Comparison of ENCODE assay signal across 9 cellular contexts in genomic region chr2:227862227-227862740, GRCh38. TPM values are rescaled to one million over a fixed set of nuclear protein-coding genes. Genes with fewer than 3 reads are reported as not detected.
A peak's percentile ranks its signal among the peaks of the same experiment; 100 is the strongest.
DNase-seq lines count a peak whose midpoint lies in the region; ATAC-seq and TF ChIP-seq lines count a peak whose summit lies in the region.
"Had no signal": no experiment of that assay in that cellular context is flagged by ENCODE, and none has a peak within 500 bp of the region (broad histone marks: within the 10 kb centered on the region; RNA-seq: fewer than 3 reads in every experiment).

No MANE protein-coding gene starts in this region.

- TF ChIP-seq CTCF in HCT116 (IDR thresholded peaks at IDR 0.05 in 2 of 3, conservative IDR thresholded peaks at IDR 0.05 in 1 of 3; ENCODE audit: borderline replicate concordance in 1 of 3, insufficient read depth in 1 of 3, low read depth in 2 of 3, low read length in 2 of 3) (peak; percentile 68 to 84 (median 70); a peak in 5 of 6 replicates), OCI-LY7 (conservative IDR thresholded peaks at IDR 0.05; ENCODE audit: low read length) (peak; percentile 84), dorsolateral prefrontal cortex (IDR thresholded peaks at IDR 0.05 in 54 of 56, conservative IDR thresholded peaks at IDR 0.05 in 2 of 56; ENCODE audit: low read depth in 1 of 56, partially characterized antibody in 56 of 56) (peak; percentile 47 to 91 (median 74)), neural crest cell (conservative IDR thresholded peaks at IDR 0.05) (peak; percentile 86)

- H3K27ac Mint-ChIP-seq in neural crest cell (ENCODE audit: unreplicated experiment) = no peak overlapping the region

- peak overlapping the region; percentile 38 for H3K9ac ChIP-seq in HCT116 (ENCODE audit: low read length)
- H3K9ac ChIP-seq: BLaER1 treated with 17β-estradiol and CSF1 and Interleukin-3, amounts not matched to agents 10 nM and 100 nM had no signal

- H3K4me1 Mint-ChIP-seq in neural crest cell = no peaks in the 10 kb centered on the region

- ATAC-seq in HCT116 (no peak), HG02678 (IDR thresholded peaks at IDR 0.05; ENCODE audit: unreplicated experiment) (no peak)

- H3K4me2 ChIP-seq in HCT116 (ENCODE audit: low read length) (peak overlapping the region; percentile 71), OCI-LY7 (ENCODE audit: low read length) (no peak overlapping the region)

- H3K36me3 ChIP-seq in HCT116 (ENCODE audit: control insufficient read depth in 1 of 2, insufficient read depth in 2 of 2, low read length in 2 of 2) = no peaks in the 10 kb centered on the region
- H3K36me3 ChIP-seq in OCI-LY7 (ENCODE audit: insufficient read depth, low read length) = no peaks in the 10 kb centered on the region
- H3K36me3 ChIP-seq: BLaER1 treated with 17β-estradiol and CSF1 and Interleukin-3, amounts not matched to agents 10 nM and 100 nM had no signal

- H3K27ac ChIP-seq in HCT116 (ENCODE audit: low read depth, low read length) = peak overlapping the region; percentile 64
- no peak overlapping the region for H3K27ac ChIP-seq in OCI-LY7 (ENCODE audit: low read depth, low read length, poor library complexity, severe bottlenecking)
- H3K27ac ChIP-seq in dorsolateral prefrontal cortex = peak overlapping the region in 1 of 59 donors; percentile 67
- H3K27ac ChIP-seq: BLaER1 treated with 17β-estradiol and CSF1 and Interleukin-3, amounts not matched to agents 10 nM and 100 nM had no signal

- peaks cover 14 to 28% of the 10 kb centered on the region in 2 experiments for H3K4me1 ChIP-seq in HCT116 (ENCODE audit: control insufficient read depth in 1 of 2, insufficient read depth in 2 of 2, low read length in 2 of 2)
- no peaks in the 10 kb centered on the region for H3K4me1 ChIP-seq in OCI-LY7 (ENCODE audit: insufficient read depth, low read length, poor library complexity, severe bottlenecking)

- POLR2A ChIA-PET in HCT116 (lab: Charles Lee) (interaction anchor here (0.9 to 3.6 kb wide), 4 partner anchors 8 to 48 kb away, joined by 3 to 21 read pairs (median 6); partner anchors contain the start of gene CCL20), OCI-LY7 (lab: Charles Lee) (interaction anchor here (1.5 kb wide), 1 partner anchor 11 kb away, joined by 5 read pairs; no protein-coding TSS in a partner anchor)

- TF ChIP-seq RAD21 in HCT116 (IDR thresholded peaks at IDR 0.05; ENCODE audit: low read depth) = peak; percentile 77

- H3K36me3 Mint-ChIP-seq in neural crest cell (ENCODE audit: low read depth) = no peaks in the 10 kb centered on the region

- CTCF ChIA-PET in HCT116 (lab: Charles Lee) (interaction anchor here (0.7 to 2.7 kb wide), 28 partner anchors 9 to 456 kb away, joined by 3 to 20 read pairs (median 5); partner anchors contain the start of genes CCL20 and DAW1), OCI-LY7 (lab: Charles Lee; ENCODE audit: unreplicated experiment) (interaction anchor here (1.2 to 1.5 kb wide), 2 partner anchors 17 to 18 kb away, joined by 4 read pairs; no protein-coding TSS in a partner anchor)

- H3K4me3 Mint-ChIP-seq in neural crest cell = no peak overlapping the region

- peak overlapping the region in 1 of 2 experiments; percentile 42; a peak in 2 of 4 replicates for H3K4me3 ChIP-seq in HCT116 (replicated peaks in 1 of 2; ENCODE audit: low read depth in 1 of 2, low read length in 2 of 2)
- H3K4me3 ChIP-seq in OCI-LY7 (ENCODE audit: low read depth, low read length, poor library complexity, severe bottlenecking) = no peak overlapping the region
- no peak overlapping the region for H3K4me3 ChIP-seq in dorsolateral prefrontal cortex
- H3K4me3 ChIP-seq: BLaER1 treated with 17β-estradiol and CSF1 and Interleukin-3, amounts not matched to agents 10 nM and 100 nM had no signal

- peak overlapping the region; percentile 71 for H2AFZ ChIP-seq in HCT116 (ENCODE audit: low read depth, low read length, poor library complexity, severe bottlenecking)
- H2AFZ ChIP-seq in OCI-LY7 (ENCODE audit: low read length) = no peak overlapping the region

- RAD21 ChIA-PET in HCT116 (lab: Charles Lee; ENCODE audit: low non-redundant PET in 1 of 2, low total read pairs in 2 of 2, uncharacterized antibody in 2 of 2, unreplicated experiment in 2 of 2) = interaction anchor here in 1 of 2 experiments (0.8 to 1.3 kb wide), 2 partner anchors 88 to 96 kb away, joined by 3 to 6 read pairs; no protein-coding TSS in a partner anchor

- no peak for TF ChIP-seq POLR2A in HCT116 (IDR thresholded peaks at IDR 0.05; ENCODE audit: borderline replicate concordance, extremely low read depth, insufficient read depth, insufficient read length)

- DNase-seq in DMS153 treated with DMSO at 0.1 percent for 48 hours (lab: John Stamatoyannopoulos, UW; ENCODE audit: unreplicated experiment) = peak; percentile 9
- DNase-seq in DMS153 (lab: John Stamatoyannopoulos, UW) = no peak
- DNase-seq in HCT116 (ENCODE audit: low read depth, low spot score) = peak; percentile 51
- DNase-seq in OCI-LY7 (ENCODE audit: low spot score) = peak; percentile 42
- no peak for DNase-seq in dorsolateral prefrontal cortex
- peak; percentile 32 for DNase-seq in neural crest cell (ENCODE audit: low read depth, low spot score)
- no peak for DNase-seq in GOT3 (lab: John Stamatoyannopoulos, UW)

- intact Hi-C loops in HCT116 (cut with micrococcal nuclease) = loop anchor here (1.0 to 10.0 kb wide), 5 partner anchors 43 to 456 kb away; partner anchors contain the start of gene AGFG1
- intact Hi-C loops in OCI-LY7 (cut with micrococcal nuclease; ENCODE audit: unreplicated experiment) = no loop called here
- intact Hi-C loops in dorsolateral prefrontal cortex (cut with DNase I) = loop anchor here in 1 of 2 donors (5.0 to 10.0 kb wide), 5 partner anchors 95 to 727 kb away; partner anchors contain the start of gene SLC19A3

- no peaks in the 10 kb centered on the region for H3K9me3 ChIP-seq in HCT116 (ENCODE audit: control insufficient read depth in 1 of 2, insufficient read depth in 1 of 2, low read depth in 1 of 2, low read length in 2 of 2)
- H3K9me3 ChIP-seq in OCI-LY7 (ENCODE audit: low read length) = no peaks in the 10 kb centered on the region

- BruUV-seq in HCT116 (replicated peaks; lab: Mats Ljungman, UMichigan) (no TSS peak), OCI-LY7 (replicated peaks; lab: Mats Ljungman, UMichigan) (no TSS peak)

- no peaks in the 10 kb centered on the region for H3K9me2 ChIP-seq in HCT116 (ENCODE audit: insufficient read depth)
- H3K9me2 ChIP-seq in OCI-LY7 (ENCODE audit: insufficient read depth, low read length) = no peaks in the 10 kb centered on the region

- H4K20me1 ChIP-seq in HCT116 (ENCODE audit: insufficient read depth) = no peaks in the 10 kb centered on the region
- H4K20me1 ChIP-seq in OCI-LY7 (ENCODE audit: insufficient read depth, low read length) = no peaks in the 10 kb centered on the region
- H4K20me1 ChIP-seq: BLaER1 treated with 17β-estradiol and CSF1 and Interleukin-3, amounts not matched to agents 10 nM and 100 nM had no signal

- no peaks in the 10 kb centered on the region for H3K27me3 Mint-ChIP-seq in neural crest cell (ENCODE audit: low read depth)

- no peaks in the 10 kb centered on the region for H3K79me2 ChIP-seq in HCT116 (ENCODE audit: insufficient read depth, low read length)
- H3K79me2 ChIP-seq in OCI-LY7 (ENCODE audit: insufficient read depth, low read depth, low read length) = no peaks in the 10 kb centered on the region

- H3K9me3 Mint-ChIP-seq in neural crest cell = no peaks in the 10 kb centered on the region

- H3K27me3 ChIP-seq in HCT116 (ENCODE audit: insufficient read depth, low read length) (no peaks in the 10 kb centered on the region), dorsolateral prefrontal cortex (no peaks in the 10 kb centered on the region)
- H3K27me3 ChIP-seq: BLaER1 treated with 17β-estradiol and CSF1 and Interleukin-3, amounts not matched to agents 10 nM and 100 nM had no signal

TF ChIP-seq in HCT116, 20 proteins besides CTCF, POLR2A, EP300 and RAD21:
- TF ChIP-seq EZH2 (IDR thresholded peaks at IDR 0.05) (no peak), ZNF274 (IDR thresholded peaks at IDR 0.05; ENCODE audit: low read depth, low read length) (no peak), JUND (IDR thresholded peaks at IDR 0.05) (no peak), POLR2AphosphoS5 (IDR thresholded peaks at IDR 0.05; ENCODE audit: low read depth, low read length) (no peak), EGR1 (IDR thresholded peaks at IDR 0.05; ENCODE audit: low read depth) (no peak), TCF7L2 (IDR thresholded peaks at IDR 0.05; ENCODE audit: borderline replicate concordance, extremely low read depth, insufficient read depth, insufficient read length) (no peak)
- TF ChIP-seq, protein P1, sequence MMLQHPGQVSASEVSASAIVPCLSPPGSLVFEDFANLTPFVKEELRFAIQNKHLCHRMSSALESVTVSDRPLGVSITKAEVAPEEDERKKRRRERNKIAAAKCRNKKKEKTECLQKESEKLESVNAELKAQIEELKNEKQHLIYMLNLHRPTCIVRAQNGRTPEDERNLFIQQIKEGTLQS (IDR thresholded peaks at IDR 0.05) = no peak

RNA-seq across cellular contexts. Expression of gene DAW1, which starts 9.1 kb away (rescaled TPM):
- total RNA-seq in HCT116 (2021; ENCODE audit: unreplicated experiment) (0.20 TPM), OCI-LY7 (2022) (not detected in 2 replicates), dorsolateral prefrontal cortex (1 to 10 TPM in 109 of 120 experiments, under 1 TPM in 8, not detected in 3; 0.39 to 5.0 (median 2.2) TPM), neural crest cell (not detected in 2 replicates)
- polyA plus RNA-seq in HCT116 (2012) = 0.15 and 0.26 TPM in 2 replicates
- not detected in 2 replicates for total RNA-seq in OCI-LY7 (2014; rRNA removed; shearing (Covaris generic))

RNA-seq across cellular contexts. Expression of gene CCL20, which starts 48.6 kb away (rescaled TPM):
- total RNA-seq in HCT116 (2021; ENCODE audit: unreplicated experiment) (0.30 TPM), OCI-LY7 (2022) (not detected in 2 replicates), dorsolateral prefrontal cortex (1 to 10 TPM in 7 of 120 experiments, under 1 TPM in 4, not detected in 109; 0.69 to 1.7 (median 1.1) TPM), neural crest cell (not detected in 2 replicates)
- polyA plus RNA-seq in HCT116 (2012) = 0.12 and 0.36 TPM in 2 replicates
- not detected in 2 replicates for total RNA-seq in OCI-LY7 (2014; rRNA removed; shearing (Covaris generic))

Comparison
In these comparisons a context has a peak if more than half of its experiments do, and no peak if none do; other contexts are left out.
1. DNase-seq: peak in DMS153 treated with DMSO at 0.1 percent for 48 hours (single experiment), HCT116 (single experiment), OCI-LY7 (single experiment) and neural crest cell (single experiment); none in DMS153 (single experiment), dorsolateral prefrontal cortex (0 of 10) and GOT3 (single experiment).
2. Peak in every context shown above with its lines, with median percentiles within 50 percentile points of each other: CTCF ChIP-seq.